Comparison of ENCODE assay signal across 41 cellular contexts in genomic region chr7:10460474-10460873, GRCh38.
"Had no signal": no experiment of that assay in that cellular context is flagged by ENCODE, and none has a peak within 500 bp of the region (broad histone marks: within the 10 kb centered on the region; RNA-seq: fewer than 3 reads in every experiment).

No MANE protein-coding gene starts in this region.

- H3K4me1 ChIP-seq: adrenal gland, ascending aorta, body of pancreas, breast epithelium had no signal

- H3K9me3 ChIP-seq: ascending aorta, body of pancreas had no signal

- H3K9me3 Mint-ChIP-seq: activated T-helper 1 cell treated with anti-CD3 and anti-CD28 coated beads, Interleukin-12 subunit alpha, Interleukin-12 subunit beta, Interleukin-2, Interleukin-4 antibody, amounts not matched to agents 30 ng/mL and 10 ng/mL and 1 ng/mL, durations not matched to agents 14 hours and 24 hours and 36 hours; activated T-helper 2 cell treated with anti-CD3 and anti-CD28 coated beads, Interferon-gamma antibody, Interleukin-2, Interleukin-4, amounts not matched to agents 10 μg/mL and 5 μg/mL and 100 μg/mL, durations not matched to agents 14 hours and 24 hours and 36 hours; central memory CD8-positive, alpha-beta T cell had no signal

- ATAC-seq: activated naive CD4-positive, alpha-beta T cell treated with anti-CD3 and anti-CD28 coated beads, Interleukin-2, amount 50 U/mL, for 72 hours; activated naive CD8-positive, alpha-beta T cell treated with anti-CD3 and anti-CD28 coated beads, Interleukin-2, amount 50 U/mL, for 24 hours; activated T-cell treated with anti-CD3 and anti-CD28 coated beads, Interleukin-2, amount 50 U/mL, for 4 hours; activated T-cell treated with anti-CD3 and anti-CD28 coated beads, Interleukin-2, amount 50 U/mL, for 72 hours; activated T-helper 17 cell treated with anti-CD3 and anti-CD28 coated beads, Interleukin-2, amount 50 U/mL, for 72 hours; body of pancreas had no signal

- H3K4me1 Mint-ChIP-seq: activated naive CD4-positive, alpha-beta T cell treated with anti-CD3 and anti-CD28 coated beads, Interleukin-2, amount 10 ng/mL, durations not matched to agents 7 days and 5 days; activated naive CD4-positive, alpha-beta T cell treated with anti-CD3 and anti-CD28 coated beads, Interleukin-2, amount 50 U/mL, for 24 hours; activated naive CD8-positive, alpha-beta T cell treated with anti-CD3 and anti-CD28 coated beads for 36 hours; activated naive CD8-positive, alpha-beta T cell treated with anti-CD3 and anti-CD28 coated beads, Interleukin-2, amount 10 ng/mL, durations not matched to agents 7 days and 5 days; activated naive CD8-positive, alpha-beta T cell treated with anti-CD3 and anti-CD28 coated beads, Interleukin-2, amount 50 U/mL, for 24 hours; activated T-helper 17 cell treated with anti-CD3 and anti-CD28 coated beads, Interleukin-2, amount 50 U/mL, for 72 hours; brain; central memory CD8-positive, alpha-beta T cell had no signal

- DNase-seq: activated effector memory CD4-positive, alpha-beta T cell treated with anti-CD3 and anti-CD28 coated beads, Interleukin-2, amount 50 U/mL, for 16 hours; activated effector memory CD4-positive, alpha-beta T cell treated with Interleukin-2 at 50 U/mL for 16 hours; activated gamma-delta T cell; activated gamma-delta T cell treated with Interleukin-2 at 50 U/mL for 16 hours; activated naive CD4-positive, alpha-beta T cell; activated naive CD4-positive, alpha-beta T cell treated with anti-CD3 and anti-CD28 coated beads for 36 hours; activated naive CD4-positive, alpha-beta T cell treated with anti-CD3 and anti-CD28 coated beads, Interleukin-2, amount 10 ng/mL, durations not matched to agents 7 days and 5 days; activated naive CD4-positive, alpha-beta T cell treated with anti-CD3 and anti-CD28 coated beads, Interleukin-2, amount 50 U/mL, for 16 hours; activated naive CD4-positive, alpha-beta T cell treated with Interleukin-2 at 50 U/mL for 16 hours; activated naive CD8-positive, alpha-beta T cell treated with anti-CD3 and anti-CD28 coated beads for 36 hours; activated naive CD8-positive, alpha-beta T cell treated with anti-CD3 and anti-CD28 coated beads, Interleukin-2, amount 10 ng/mL, durations not matched to agents 7 days and 5 days; activated naive CD8-positive, alpha-beta T cell treated with anti-CD3 and anti-CD28 coated beads, Interleukin-2, amount 50 U/mL, for 24 hours; activated T-cell treated with anti-CD3 and anti-CD28 coated beads for 4 hours; activated T-cell treated with anti-CD3 and anti-CD28 coated beads, Interleukin-2, amount 50 U/mL, for 1 hour; activated T-cell treated with anti-CD3 and anti-CD28 coated beads, Interleukin-2, amount 50 U/mL, for 24 hours; activated T-cell treated with anti-CD3 and anti-CD28 coated beads, Interleukin-2, amount 50 U/mL, for 4 hours; activated T-cell treated with anti-CD3 and anti-CD28 coated beads, Interleukin-2, amount 50 U/mL, for 48 hours; activated T-cell treated with anti-CD3 and anti-CD28 coated beads, Interleukin-2, amount 50 U/mL, for 72 hours; adrenal gland; amniotic stem cell; amygdala; anterior cingulate cortex; aorta; body of pancreas; brain microvascular endothelial cell; caudate nucleus; central memory CD4-positive, alpha-beta T cell; cerebellar nuclear complex had no signal

- FAIRE-seq: astrocyte, bronchial epithelial cell had no signal

- H3K4me3 Mint-ChIP-seq: activated naive CD4-positive, alpha-beta T cell treated with anti-CD3 and anti-CD28 coated beads for 36 hours; activated naive CD4-positive, alpha-beta T cell treated with anti-CD3 and anti-CD28 coated beads, Interleukin-2, amount 10 ng/mL, durations not matched to agents 7 days and 5 days; activated naive CD4-positive, alpha-beta T cell treated with anti-CD3 and anti-CD28 coated beads, Interleukin-2, amount 50 U/mL, for 24 hours; activated naive CD8-positive, alpha-beta T cell; activated naive CD8-positive, alpha-beta T cell treated with anti-CD3 and anti-CD28 coated beads for 36 hours; activated naive CD8-positive, alpha-beta T cell treated with anti-CD3 and anti-CD28 coated beads, Interleukin-2, amount 10 ng/mL, durations not matched to agents 7 days and 5 days; activated naive CD8-positive, alpha-beta T cell treated with anti-CD3 and anti-CD28 coated beads, Interleukin-2, amount 50 U/mL, for 24 hours; activated T-cell treated with anti-CD3 and anti-CD28 coated beads, Interleukin-2, amount 50 U/mL, for 24 hours; activated T-cell treated with anti-CD3 and anti-CD28 coated beads, Interleukin-2, amount 50 U/mL, for 4 hours; activated T-cell treated with anti-CD3 and anti-CD28 coated beads, Interleukin-2, amount 50 U/mL, for 72 hours; activated T-helper 1 cell treated with anti-CD3 and anti-CD28 coated beads, Interleukin-12 subunit alpha, Interleukin-12 subunit beta, Interleukin-2, Interleukin-4 antibody, amounts not matched to agents 30 ng/mL and 10 ng/mL and 1 ng/mL, durations not matched to agents 14 hours and 24 hours and 36 hours; activated T-helper 17 cell treated with anti-CD3 and anti-CD28 coated beads, Interleukin-2, amount 50 U/mL, for 72 hours; brain; central memory CD8-positive, alpha-beta T cell had no signal

- H3K36me3 ChIP-seq: adrenal gland, ascending aorta, brain microvascular endothelial cell, cardiac muscle cell had no signal

- H3K27ac Mint-ChIP-seq: activated naive CD4-positive, alpha-beta T cell treated with anti-CD3 and anti-CD28 coated beads for 36 hours; activated naive CD4-positive, alpha-beta T cell treated with anti-CD3 and anti-CD28 coated beads, Interleukin-2, amount 10 ng/mL, durations not matched to agents 7 days and 5 days; activated naive CD4-positive, alpha-beta T cell treated with anti-CD3 and anti-CD28 coated beads, Interleukin-2, amount 50 U/mL, for 24 hours; activated naive CD4-positive, alpha-beta T cell treated with anti-CD3 and anti-CD28 coated beads, Interleukin-2, amount 50 U/mL, for 72 hours; activated naive CD8-positive, alpha-beta T cell; activated naive CD8-positive, alpha-beta T cell treated with anti-CD3 and anti-CD28 coated beads for 36 hours; activated naive CD8-positive, alpha-beta T cell treated with anti-CD3 and anti-CD28 coated beads, Interleukin-2, amount 10 ng/mL, durations not matched to agents 7 days and 5 days; activated naive CD8-positive, alpha-beta T cell treated with anti-CD3 and anti-CD28 coated beads, Interleukin-2, amount 50 U/mL, for 24 hours; activated T-cell treated with anti-CD3 and anti-CD28 coated beads, Interleukin-2, amount 50 U/mL, for 24 hours; activated T-cell treated with anti-CD3 and anti-CD28 coated beads, Interleukin-2, amount 50 U/mL, for 72 hours; activated T-helper 1 cell treated with anti-CD3 and anti-CD28 coated beads, Interleukin-12 subunit alpha, Interleukin-12 subunit beta, Interleukin-2, Interleukin-4 antibody, amounts not matched to agents 30 ng/mL and 10 ng/mL and 1 ng/mL, durations not matched to agents 14 hours and 24 hours and 36 hours; activated T-helper 17 cell treated with anti-CD3 and anti-CD28 coated beads, Interleukin-2, amount 50 U/mL, for 72 hours; activated T-helper 2 cell treated with anti-CD3 and anti-CD28 coated beads, Interferon-gamma antibody, Interleukin-2, Interleukin-4, amounts not matched to agents 10 μg/mL and 5 μg/mL and 100 μg/mL, durations not matched to agents 14 hours and 24 hours and 36 hours; brain had no signal

- H3K4me3 ChIP-seq: adrenal gland, ascending aorta, body of pancreas, breast epithelium, cardiac muscle cell had no signal

- H3K27me3 Mint-ChIP-seq: activated naive CD4-positive, alpha-beta T cell treated with anti-CD3 and anti-CD28 coated beads, Interleukin-2, amount 10 ng/mL, durations not matched to agents 7 days and 5 days; activated naive CD8-positive, alpha-beta T cell treated with anti-CD3 and anti-CD28 coated beads for 36 hours; activated naive CD8-positive, alpha-beta T cell treated with anti-CD3 and anti-CD28 coated beads, Interleukin-2, amount 10 ng/mL, durations not matched to agents 7 days and 5 days; activated naive CD8-positive, alpha-beta T cell treated with anti-CD3 and anti-CD28 coated beads, Interleukin-2, amount 50 U/mL, for 24 hours; activated T-cell treated with anti-CD3 and anti-CD28 coated beads, Interleukin-2, amount 50 U/mL, for 24 hours; activated T-helper 17 cell treated with anti-CD3 and anti-CD28 coated beads, Interleukin-2, amount 50 U/mL, for 72 hours; brain; central memory CD8-positive, alpha-beta T cell had no signal

- H3K27me3 ChIP-seq: adrenal gland, ascending aorta, body of pancreas, brain microvascular endothelial cell, breast epithelium, cardiac muscle cell had no signal

- H3K27ac ChIP-seq: adrenal gland, ascending aorta, body of pancreas, brain microvascular endothelial cell, breast epithelium, cardiac muscle cell had no signal

- H3K36me3 Mint-ChIP-seq: activated naive CD4-positive, alpha-beta T cell treated with anti-CD3 and anti-CD28 coated beads, Interleukin-2, amount 10 ng/mL, durations not matched to agents 7 days and 5 days; activated naive CD4-positive, alpha-beta T cell treated with anti-CD3 and anti-CD28 coated beads, Interleukin-2, amount 50 U/mL, for 24 hours; activated naive CD4-positive, alpha-beta T cell treated with anti-CD3 and anti-CD28 coated beads, Interleukin-2, amount 50 U/mL, for 72 hours; activated naive CD8-positive, alpha-beta T cell; activated naive CD8-positive, alpha-beta T cell treated with anti-CD3 and anti-CD28 coated beads for 36 hours; activated naive CD8-positive, alpha-beta T cell treated with anti-CD3 and anti-CD28 coated beads, Interleukin-2, amount 10 ng/mL, durations not matched to agents 7 days and 5 days; brain had no signal
